Comparison of ENCODE assay signal across 9 cellular contexts in the genomic region with DNA sequence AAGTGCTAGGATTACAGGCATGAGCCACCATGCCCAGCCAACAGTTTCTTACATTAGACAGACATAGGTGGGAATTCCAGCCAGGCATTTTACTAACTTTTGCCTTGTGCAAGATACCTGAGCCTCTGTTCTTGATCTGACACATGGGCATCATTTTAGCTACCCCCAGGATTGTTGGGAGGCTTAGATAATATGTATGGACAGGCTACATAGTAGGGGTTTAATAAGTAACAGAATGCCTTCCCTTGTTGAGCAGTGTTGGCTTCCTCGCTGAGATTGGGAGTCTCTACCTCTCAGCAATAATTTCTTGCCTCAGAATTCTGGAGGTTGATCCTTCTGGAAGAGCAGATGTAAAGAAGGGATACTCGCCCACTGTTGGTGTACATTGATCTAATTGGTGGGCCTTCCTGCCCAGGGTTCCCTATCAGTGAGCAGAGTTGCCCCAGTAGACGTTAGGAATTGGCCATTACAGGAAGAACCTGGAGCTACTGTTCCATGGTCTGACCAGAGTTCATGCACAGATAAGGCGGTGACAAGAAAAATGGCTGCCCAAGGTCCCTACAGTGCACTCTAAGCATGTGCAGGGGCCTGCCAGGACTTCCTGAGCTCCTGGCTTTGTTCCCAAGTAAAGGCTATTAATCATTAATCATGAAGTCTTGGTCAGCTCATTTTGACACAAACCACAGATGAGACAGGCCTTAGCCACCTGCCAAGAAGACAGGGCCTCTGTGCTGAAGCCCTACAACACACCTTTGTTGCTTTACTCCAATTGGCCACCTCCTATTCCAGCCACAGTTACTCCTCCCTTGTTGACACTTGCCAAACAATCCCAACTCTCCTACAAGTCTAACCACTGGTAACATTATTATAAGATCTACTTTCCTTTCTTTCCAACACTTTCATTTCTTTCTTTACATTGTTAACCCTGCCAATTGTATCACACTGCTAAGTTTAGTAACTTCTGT. TPM values are rescaled to one million over a fixed set of nuclear protein-coding genes. Genes with fewer than 3 reads are reported as not detected.
A peak's percentile ranks its signal among the peaks of the same experiment; 100 is the strongest.
DNase-seq lines count a peak whose midpoint lies in the region; ATAC-seq and TF ChIP-seq lines count a peak whose summit lies in the region.
"Had no signal": no experiment of that assay in that cellular context is flagged by ENCODE, and none has a peak within 500 bp of the region (broad histone marks: within the 10 kb centered on the region; RNA-seq: fewer than 3 reads in every experiment).

No MANE protein-coding gene starts in this region.

- peak overlapping the region; percentile 46 for H3K4me3 ChIP-seq in PC-3 (ENCODE audit: low read length)
- no peak overlapping the region for H3K4me3 ChIP-seq in fibroblast of mammary gland (ENCODE audit: control insufficient read depth, low read depth, low read length)
- no peak overlapping the region for H3K4me3 ChIP-seq in suprapubic skin
- no peak overlapping the region for H3K4me3 ChIP-seq in effector memory CD4-positive, alpha-beta T cell (ENCODE audit: insufficient read depth, low read depth, low read length, poor library complexity, severe bottlenecking)

- peak; percentile 85 for ATAC-seq in PC-3
- no peak for ATAC-seq in GM19328 (IDR thresholded peaks at IDR 0.05; ENCODE audit: unreplicated experiment)

- TF ChIP-seq POLR2A in suprapubic skin (IDR thresholded peaks at IDR 0.05) = no peak

- H3K27me3 ChIP-seq in PC-3 (ENCODE audit: low read length) (no peaks in the 10 kb centered on the region), suprapubic skin (no peaks in the 10 kb centered on the region)
- no peaks in the 10 kb centered on the region for H3K27me3 ChIP-seq in effector memory CD4-positive, alpha-beta T cell (replicated peaks; ENCODE audit: control insufficient read depth, insufficient read depth, low read length, poor library complexity, severe bottlenecking)

- peaks cover 57% of the 10 kb centered on the region for H3K4me1 ChIP-seq in PC-3 (ENCODE audit: insufficient read depth, low read length)
- H3K4me1 ChIP-seq in suprapubic skin = peaks cover 48% of the 10 kb centered on the region
- H3K4me1 ChIP-seq in effector memory CD4-positive, alpha-beta T cell (ENCODE audit: control insufficient read depth, insufficient read depth, low read length, poor library complexity, severe bottlenecking) = peaks cover 18% of the 10 kb centered on the region

- H3K9me2 ChIP-seq in PC-3 (replicated peaks; ENCODE audit: low read length) = no peaks in the 10 kb centered on the region

- H3K9me3 ChIP-seq in PC-3 (ENCODE audit: low read length) (no peaks in the 10 kb centered on the region), suprapubic skin (no peaks in the 10 kb centered on the region)
- H3K9me3 ChIP-seq in effector memory CD4-positive, alpha-beta T cell (ENCODE audit: control insufficient read depth, low read length) = no peaks in the 10 kb centered on the region

- H3K9me3 Mint-ChIP-seq in activated naive CD4-positive, alpha-beta T cell treated with anti-CD3 and anti-CD28 coated beads, Interleukin-2, amount 50 U/mL, for 24 hours = peaks cover 5% of the 10 kb centered on the region

- CTCF ChIA-PET in PC-3 (lab: Charles Lee) = interaction anchor here (0.6 to 1.0 kb wide), 4 partner anchors 19 to 84 kb away, joined by 3 to 8 read pairs (median 4); partner anchors contain the start of gene IL17RC

- H3K27ac ChIP-seq in PC-3 (ENCODE audit: low read length) (peak overlapping the region; percentile 93), suprapubic skin (peak overlapping the region; percentile 50)
- no peak overlapping the region for H3K27ac ChIP-seq in effector memory CD4-positive, alpha-beta T cell (ENCODE audit: insufficient read depth, low read length, poor library complexity, severe bottlenecking)

- peak overlapping the region; percentile 80 for H3K27ac Mint-ChIP-seq in activated naive CD4-positive, alpha-beta T cell treated with anti-CD3 and anti-CD28 coated beads, Interleukin-2, amount 50 U/mL, for 24 hours

- H3K4me2 ChIP-seq in PC-3 (ENCODE audit: low read length) = peak overlapping the region; percentile 79

- DNase-seq in activated naive CD4-positive, alpha-beta T cell treated with anti-CD3 and anti-CD28 coated beads, Interleukin-2, amount 50 U/mL, for 16 hours = no peak
- peak; percentile 99 for DNase-seq in PC-3
- peak; percentile 80 for DNase-seq in fibroblast of mammary gland (ENCODE audit: low read depth)
- no peak for DNase-seq in suprapubic skin (ENCODE audit: low spot score in 2 of 2)
- DNase-seq in effector memory CD4-positive, alpha-beta T cell = no peak
- DNase-seq in effector CD8-positive, alpha-beta T cell (lab: John Stamatoyannopoulos, UW) = no peak

- TF ChIP-seq EP300 in suprapubic skin (IDR thresholded peaks at IDR 0.05) = no peak

- H3K36me3 ChIP-seq in PC-3 (ENCODE audit: low read depth, low read length) (peaks cover 13% of the 10 kb centered on the region; the same call in 1 of the 2 replicates), suprapubic skin (peaks cover 6% of the 10 kb centered on the region)
- H3K36me3 ChIP-seq in effector memory CD4-positive, alpha-beta T cell (ENCODE audit: control insufficient read depth, insufficient read depth, low read length) = peaks cover 10% of the 10 kb centered on the region

- H3K4me1 Mint-ChIP-seq in activated naive CD4-positive, alpha-beta T cell treated with anti-CD3 and anti-CD28 coated beads, Interleukin-2, amount 50 U/mL, for 24 hours = peaks cover 65% of the 10 kb centered on the region

- TSS peak; percentile 56 for BruUV-seq in PC-3 (replicated peaks; lab: Mats Ljungman, UMichigan)

- peak overlapping the region; percentile 65 for H3K9ac ChIP-seq in PC-3 (ENCODE audit: low read length)

- peak overlapping the region; percentile 44; the same call in 1 of the 2 replicates for H2AFZ ChIP-seq in PC-3 (ENCODE audit: low read length)

- H3K36me3 Mint-ChIP-seq in activated naive CD4-positive, alpha-beta T cell treated with anti-CD3 and anti-CD28 coated beads, Interleukin-2, amount 50 U/mL, for 24 hours = peaks cover 19% of the 10 kb centered on the region

- no peak overlapping the region for H3K4me3 Mint-ChIP-seq in activated naive CD4-positive, alpha-beta T cell treated with anti-CD3 and anti-CD28 coated beads, Interleukin-2, amount 50 U/mL, for 24 hours

- 63% methylated on average over 3 of the region's 4 CpGs for WGBS in suprapubic skin

- intact Hi-C loops in PC-3 (cut with micrococcal nuclease) = loop anchor here (1.0 to 5.0 kb wide), 4 partner anchors 15 to 55 kb away; partner anchors contain the start of genes CRELD1 and RPUSD3

- H4K20me1 ChIP-seq in PC-3 (ENCODE audit: low read length) = no peaks in the 10 kb centered on the region

- peaks cover 16% of the 10 kb centered on the region for H3K79me2 ChIP-seq in PC-3 (ENCODE audit: low read length)

- POLR2A ChIA-PET in PC-3 (lab: Charles Lee; ENCODE audit: unreplicated experiment) = interaction anchor here (0.5 to 1.1 kb wide), 2 partner anchors 15 to 35 kb away, joined by 5 to 8 read pairs; no protein-coding TSS in a partner anchor

- no peaks in the 10 kb centered on the region for H3K27me3 Mint-ChIP-seq in activated naive CD4-positive, alpha-beta T cell treated with anti-CD3 and anti-CD28 coated beads, Interleukin-2, amount 50 U/mL, for 24 hours

- no peak for TF ChIP-seq CTCF in PC-3 (conservative IDR thresholded peaks at IDR 0.05; ENCODE audit: low read depth, low read length)
- TF ChIP-seq CTCF in fibroblast of mammary gland (conservative IDR thresholded peaks at IDR 0.05; ENCODE audit: control insufficient read depth, insufficient read depth, low read depth, low read length) = no peak
- no peak for TF ChIP-seq CTCF in suprapubic skin (IDR thresholded peaks at IDR 0.05)

- H3F3A ChIP-seq in PC-3 (ENCODE audit: low read length, unreplicated experiment) = peaks cover 20% of the 10 kb centered on the region

RNA-seq across cellular contexts. Expression of gene IL17RE, which starts 5.0 kb away (rescaled TPM):
- total RNA-seq in PC-3 (2014; rRNA removed) = 4.0 and 4.7 TPM in 2 replicates
- total RNA-seq in suprapubic skin = 100 to 1,000 TPM in 1 of 4 donors, 10 to 100 TPM in 3; 49.2 to 116 (median 77.8) TPM

RNA-seq across cellular contexts. Expression of gene JAGN1, which starts 7.3 kb away (rescaled TPM):
- 32.5 and 34.1 TPM in 2 replicates for total RNA-seq in PC-3 (2014; rRNA removed)
- 10 to 100 TPM; 29.5 to 71.3 (median 49.8) TPM for total RNA-seq in suprapubic skin

RNA-seq across cellular contexts. Expression of gene CIDEC, which starts 17.6 kb away (rescaled TPM):
- total RNA-seq in PC-3 (2014; rRNA removed) = not detected in 2 replicates
- 10 to 100 TPM; 12.5 to 34.7 (median 26.1) TPM for total RNA-seq in suprapubic skin
- total RNA-seq: urinary bladder had no signal

RNA-seq across cellular contexts. Expression of gene IL17RC, which starts 19.2 kb away (rescaled TPM):
- 116 and 138 TPM in 2 replicates for total RNA-seq in PC-3 (2014; rRNA removed)
- 100 to 1,000 TPM in 3 of 4 donors, 10 to 100 TPM in 1; 92.5 to 185 (median 137) TPM for total RNA-seq in suprapubic skin

RNA-seq across cellular contexts. Expression of gene CRELD1, which starts 35.9 kb away (rescaled TPM):
- 22.0 and 28.3 TPM in 2 replicates for total RNA-seq in PC-3 (2014; rRNA removed)
- 10 to 100 TPM; 18.9 to 46.7 (median 26.0) TPM for total RNA-seq in suprapubic skin

Comparison
In these comparisons a context has a peak if more than half of its experiments do, and no peak if none do; other contexts are left out.
1. DNase-seq: peak in PC-3 (single experiment) and fibroblast of mammary gland (single experiment); none in activated naive CD4-positive, alpha-beta T cell treated with anti-CD3 and anti-CD28 coated beads, Interleukin-2, amount 50 U/mL, for 16 hours (single experiment), suprapubic skin (0 of 2), effector memory CD4-positive, alpha-beta T cell (0 of 3) and effector CD8-positive, alpha-beta T cell (single experiment).
2. RNA of gene CIDEC, which starts 17.6 kb away (total RNA-seq): 12.5 to 34.7 TPM in suprapubic skin; not detected in PC-3; every median in the first group is over 10 times any median in the second.